In genomic region chr1:110240476-110241210, GRCh38 we compare ENCODE assay signal across 15 cellular contexts. TPM values are rescaled to one million over a fixed set of nuclear protein-coding genes. Genes with fewer than 3 reads are reported as not detected.
DNase-seq lines count a peak whose midpoint lies in the region; ATAC-seq and TF ChIP-seq lines count a peak whose summit lies in the region.
"Had no signal": no experiment of that assay in that cellular context is flagged by ENCODE, and none has a peak within 500 bp of the region (broad histone marks: within the 10 kb centered on the region; RNA-seq: fewer than 3 reads in every experiment).

No MANE protein-coding gene starts in this region.

- peak; percentile 52 for ATAC-seq in mucosa of descending colon
- no peak for ATAC-seq in HG02798 (IDR thresholded peaks at IDR 0.05; ENCODE audit: poor library complexity, unreplicated experiment)
- ATAC-seq: activated T-cell treated with anti-CD3 and anti-CD28 coated beads, Interleukin-2, amount 50 U/mL, for 4 hours had no signal

- DNase-seq in DMS79 treated with DMSO at 0.1 percent for 48 hours (lab: John Stamatoyannopoulos, UW): peak; percentile 80
- DNase-seq in NCI-H510A (lab: John Stamatoyannopoulos, UW): peak; percentile 64
- DNase-seq in mucosa of descending colon: no peak
- no peak for DNase-seq in stimulated activated CD8-positive, alpha-beta memory T cell treated with anti-CD3 and anti-CD28 coated beads, Interleukin-4, amount 100 ng/mL, for 48 hours
- no peak for DNase-seq in cortex of kidney (lab: John Stamatoyannopoulos, UW)
- no peak for DNase-seq in medulla oblongata (ENCODE audit: extremely low spot score)
- DNase-seq: activated CD4-positive, alpha-beta T cell treated with anti-CD3 and anti-CD28 coated beads, Interleukin-2, amount 10 ng/mL, durations not matched to agents 24 days and 14 days; activated T-cell treated with anti-CD3 and anti-CD28 coated beads, Interleukin-2, amount 50 U/mL, for 4 hours; amniotic stem cell; NCI-H446 treated with DMSO at 0.1 percent for 48 hours; T-helper 2 cell; thyroid gland had no signal

- intact Hi-C loops in mucosa of descending colon (cut with DNase I, micrococcal nuclease): no loop called here

- no peaks in the 10 kb centered on the region for H3K9me3 ChIP-seq in mucosa of descending colon
- H3K9me3 ChIP-seq: prostate gland, thyroid gland had no signal

- no peaks in the 10 kb centered on the region for H3K4me1 ChIP-seq in mucosa of descending colon (ENCODE audit: low read depth)
- H3K4me1 ChIP-seq: thyroid gland had no signal

- no peak for TF ChIP-seq CTCF in C4-2B (conservative IDR thresholded peaks at IDR 0.05)
- TF ChIP-seq CTCF in mucosa of descending colon (IDR thresholded peaks at IDR 0.05): no peak

- no peaks in the 10 kb centered on the region for H3K36me3 ChIP-seq in mucosa of descending colon (ENCODE audit: low read depth)
- H3K36me3 ChIP-seq: prostate gland, thyroid gland had no signal

- H3K27ac ChIP-seq in C4-2B: peak overlapping the region; percentile 45
- H3K27ac ChIP-seq: prostate gland, thyroid gland had no signal

- no peak overlapping the region for H3K4me3 ChIP-seq in mucosa of descending colon
- H3K4me3 ChIP-seq: prostate gland, thyroid gland had no signal

RNA-seq across cellular contexts. Expression of gene KCNC4, which starts 30.5 kb away (rescaled TPM):
- total RNA-seq in mucosa of descending colon: 10 to 100 TPM in 1 of 3 donors, 1 to 10 TPM in 2; 4.9 to 12.8 (median 8.0) TPM

Comparison
In these comparisons a context has a peak if more than half of its experiments do, and no peak if none do; other contexts are left out.
1. DNase-seq: peak in DMS79 treated with DMSO at 0.1 percent for 48 hours (single experiment) and NCI-H510A (single experiment); none in mucosa of descending colon (0 of 3), stimulated activated CD8-positive, alpha-beta memory T cell treated with anti-CD3 and anti-CD28 coated beads, Interleukin-4, amount 100 ng/mL, for 48 hours (single experiment), cortex of kidney (single experiment) and medulla oblongata (single experiment).